In the genomic region with DNA sequence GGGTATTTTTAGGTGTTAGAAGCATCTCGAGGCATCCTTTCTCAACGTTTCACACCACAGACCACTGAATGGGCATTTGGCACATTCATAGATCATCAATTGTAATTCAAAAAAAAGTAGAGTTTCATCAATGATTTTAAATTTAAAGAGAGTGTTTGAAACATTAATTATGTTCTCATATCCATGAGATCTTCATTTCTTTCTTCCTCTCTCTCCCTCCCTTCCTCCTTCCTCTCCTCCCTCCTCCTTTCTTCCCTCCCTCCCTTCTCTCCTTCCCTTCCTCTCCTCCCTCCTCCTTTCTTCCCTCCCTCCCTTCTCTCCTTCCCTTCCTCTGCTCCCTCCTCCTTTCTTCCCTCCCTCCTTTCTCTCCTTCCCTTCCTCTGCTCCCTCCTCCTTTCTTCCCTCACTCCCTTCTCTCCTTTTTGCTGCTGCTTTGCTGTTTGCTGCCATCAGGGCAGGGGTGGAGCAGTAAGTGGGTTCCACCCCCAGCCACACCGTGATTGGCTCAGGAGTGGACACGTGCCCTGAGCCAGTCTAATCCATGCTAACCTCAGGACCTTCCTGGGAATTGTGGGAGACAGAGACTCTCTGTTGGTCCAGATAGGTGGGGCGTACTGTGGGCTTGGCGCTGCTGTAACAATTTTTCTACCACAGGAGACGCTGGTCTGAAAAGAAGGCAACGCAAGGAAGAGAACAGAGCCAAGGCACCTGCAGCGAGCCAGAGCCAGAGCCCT, we compare ENCODE assay signal across 9 cellular contexts. TPM values are rescaled to one million over a fixed set of nuclear protein-coding genes. Genes with fewer than 3 reads are reported as not detected.
DNase-seq lines count a peak whose midpoint lies in the region; ATAC-seq and TF ChIP-seq lines count a peak whose summit lies in the region.
"Had no signal": no experiment of that assay in that cellular context is flagged by ENCODE, and none has a peak within 500 bp of the region (broad histone marks: within the 10 kb centered on the region; RNA-seq: fewer than 3 reads in every experiment).

No MANE protein-coding gene starts in this region.

- peak overlapping the region; percentile 82 for H2AFZ ChIP-seq in osteoblast (ENCODE audit: low read length)

- peak overlapping the region; percentile 58 for H3K4me3 ChIP-seq in osteoblast (ENCODE audit: insufficient read depth, low read length)

- peaks cover 7% of the 10 kb centered on the region for H3K27me3 ChIP-seq in osteoblast (ENCODE audit: insufficient read depth, low read length)

- H3K27ac ChIP-seq in osteoblast (ENCODE audit: low read depth, low read length): peak overlapping the region; percentile 59

- no peak overlapping the region for H3K27ac Mint-ChIP-seq in T-helper 2 cell treated with Interferon-gamma antibody and Interleukin-4, amounts not matched to agents 5 μg/mL and 100 μg/mL, for 36 hours
- H3K27ac Mint-ChIP-seq: CD4-positive, CD25-positive, alpha-beta regulatory T cell had no signal

- no peak for ATAC-seq in GM21526 (IDR thresholded peaks at IDR 0.05; ENCODE audit: low FRiP score, unreplicated experiment)
- ATAC-seq in HG03521 (IDR thresholded peaks at IDR 0.05; ENCODE audit: unreplicated experiment): no peak
- no peak for ATAC-seq in GM21717 (IDR thresholded peaks at IDR 0.05; ENCODE audit: unreplicated experiment)

- no peak for DNase-seq in T-helper 2 cell treated with Interferon-gamma antibody and Interleukin-4, amounts not matched to agents 5 μg/mL and 100 μg/mL, for 36 hours (ENCODE audit: low spot score)
- DNase-seq in T-helper 2 cell: no peak
- peak; percentile 82 for DNase-seq in SK-N-DZ (ENCODE audit: low spot score)
- peak; percentile 80 for DNase-seq in fibroblast of the conjunctiva (ENCODE audit: low read depth)
- peak; percentile 92 for DNase-seq in osteoblast (ENCODE audit: insufficient read length, low spot score, missing footprints)
- DNase-seq: CD4-positive, CD25-positive, alpha-beta regulatory T cell had no signal

- no peaks in the 10 kb centered on the region for H3K36me3 ChIP-seq in osteoblast (ENCODE audit: insufficient read depth, low read length)

- H3K36me3 Mint-ChIP-seq in T-helper 2 cell treated with Interferon-gamma antibody and Interleukin-4, amounts not matched to agents 5 μg/mL and 100 μg/mL, for 36 hours (ENCODE audit: low read depth): no peaks in the 10 kb centered on the region
- H3K36me3 Mint-ChIP-seq: CD4-positive, CD25-positive, alpha-beta regulatory T cell had no signal

- peak overlapping the region; percentile 82 for H3K4me2 ChIP-seq in osteoblast (ENCODE audit: insufficient read depth, low read length)

- no peak for TF ChIP-seq CTCF in osteoblast (IDR thresholded peaks at IDR 0.05; ENCODE audit: extremely low read depth, low read depth, low read length)

- peaks cover 4% of the 10 kb centered on the region for H4K20me1 ChIP-seq in osteoblast (ENCODE audit: insufficient read depth, low read length)

- H3K79me2 ChIP-seq in osteoblast (ENCODE audit: insufficient read depth, low read length): no peaks in the 10 kb centered on the region

- peak overlapping the region; percentile 13 for H3K4me3 Mint-ChIP-seq in T-helper 2 cell treated with Interferon-gamma antibody and Interleukin-4, amounts not matched to agents 5 μg/mL and 100 μg/mL, for 36 hours
- H3K4me3 Mint-ChIP-seq: CD4-positive, CD25-positive, alpha-beta regulatory T cell had no signal

- no peaks in the 10 kb centered on the region for H3K9me3 ChIP-seq in osteoblast (ENCODE audit: low read depth, low read length)

- H3K4me1 ChIP-seq in osteoblast (ENCODE audit: insufficient read depth, low read length): peaks cover 32% of the 10 kb centered on the region

- no peaks in the 10 kb centered on the region for H3K9me3 Mint-ChIP-seq in T-helper 2 cell treated with Interferon-gamma antibody and Interleukin-4, amounts not matched to agents 5 μg/mL and 100 μg/mL, for 36 hours

- H3K27me3 Mint-ChIP-seq in T-helper 2 cell treated with Interferon-gamma antibody and Interleukin-4, amounts not matched to agents 5 μg/mL and 100 μg/mL, for 36 hours (ENCODE audit: low read depth): peaks cover 52% of the 10 kb centered on the region

- peaks cover 3% of the 10 kb centered on the region for H3K4me1 Mint-ChIP-seq in T-helper 2 cell treated with Interferon-gamma antibody and Interleukin-4, amounts not matched to agents 5 μg/mL and 100 μg/mL, for 36 hours (ENCODE audit: low read depth)

RNA-seq across cellular contexts. Expression of gene APOBEC3A, which starts 33.8 kb away (rescaled TPM):
- not detected in 2 replicates for polyA plus RNA-seq in SK-N-DZ (2014; cell fraction: cytosol; rRNA removed)
- not detected in 2 replicates for polyA plus RNA-seq in SK-N-DZ (2014; cell fraction: nucleus; rRNA removed)
- not detected in 2 replicates for total RNA-seq in osteoblast
- total RNA-seq: CD4-positive, CD25-positive, alpha-beta regulatory T cell had no signal

RNA-seq across cellular contexts. Expression of gene CBX6, which starts 51.6 kb away (rescaled TPM):
- 9.2 and 11.0 TPM in 2 replicates for polyA plus RNA-seq in SK-N-DZ (2014; cell fraction: cytosol; rRNA removed)
- polyA plus RNA-seq in SK-N-DZ (2014; cell fraction: nucleus; rRNA removed): 24.2 and 30.2 TPM in 2 replicates
- total RNA-seq in osteoblast: 58.6 and 59.5 TPM in 2 replicates

RNA-seq across cellular contexts. Expression of gene APOBEC3B, which starts 58.5 kb away (rescaled TPM):
- polyA plus RNA-seq in SK-N-DZ (2014; cell fraction: cytosol; rRNA removed): 0.08 and 0.81 TPM in 2 replicates
- polyA plus RNA-seq in SK-N-DZ (2014; cell fraction: nucleus; rRNA removed): not detected in 2 replicates
- 0.36 and 0.59 TPM in 2 replicates for total RNA-seq in osteoblast

Comparison
In these comparisons a context has a peak if more than half of its experiments do, and no peak if none do; other contexts are left out.
1. DNase-seq: peak in SK-N-DZ (single experiment), fibroblast of the conjunctiva (single experiment) and osteoblast (single experiment); none in T-helper 2 cell treated with Interferon-gamma antibody and Interleukin-4, amounts not matched to agents 5 μg/mL and 100 μg/mL, for 36 hours (single experiment) and T-helper 2 cell (0 of 5).